In genomic region chr10:70926215-70927000, GRCh38 we compare ENCODE assay signal across 1 cellular context.
TF ChIP-seq lines count a peak whose summit lies in the region.

No MANE protein-coding gene starts in this region.

TF ChIP-seq in HepG2, 621 proteins besides CTCF, POLR2A, EP300 and RAD21:
- TF ChIP-seq, protein P1, sequence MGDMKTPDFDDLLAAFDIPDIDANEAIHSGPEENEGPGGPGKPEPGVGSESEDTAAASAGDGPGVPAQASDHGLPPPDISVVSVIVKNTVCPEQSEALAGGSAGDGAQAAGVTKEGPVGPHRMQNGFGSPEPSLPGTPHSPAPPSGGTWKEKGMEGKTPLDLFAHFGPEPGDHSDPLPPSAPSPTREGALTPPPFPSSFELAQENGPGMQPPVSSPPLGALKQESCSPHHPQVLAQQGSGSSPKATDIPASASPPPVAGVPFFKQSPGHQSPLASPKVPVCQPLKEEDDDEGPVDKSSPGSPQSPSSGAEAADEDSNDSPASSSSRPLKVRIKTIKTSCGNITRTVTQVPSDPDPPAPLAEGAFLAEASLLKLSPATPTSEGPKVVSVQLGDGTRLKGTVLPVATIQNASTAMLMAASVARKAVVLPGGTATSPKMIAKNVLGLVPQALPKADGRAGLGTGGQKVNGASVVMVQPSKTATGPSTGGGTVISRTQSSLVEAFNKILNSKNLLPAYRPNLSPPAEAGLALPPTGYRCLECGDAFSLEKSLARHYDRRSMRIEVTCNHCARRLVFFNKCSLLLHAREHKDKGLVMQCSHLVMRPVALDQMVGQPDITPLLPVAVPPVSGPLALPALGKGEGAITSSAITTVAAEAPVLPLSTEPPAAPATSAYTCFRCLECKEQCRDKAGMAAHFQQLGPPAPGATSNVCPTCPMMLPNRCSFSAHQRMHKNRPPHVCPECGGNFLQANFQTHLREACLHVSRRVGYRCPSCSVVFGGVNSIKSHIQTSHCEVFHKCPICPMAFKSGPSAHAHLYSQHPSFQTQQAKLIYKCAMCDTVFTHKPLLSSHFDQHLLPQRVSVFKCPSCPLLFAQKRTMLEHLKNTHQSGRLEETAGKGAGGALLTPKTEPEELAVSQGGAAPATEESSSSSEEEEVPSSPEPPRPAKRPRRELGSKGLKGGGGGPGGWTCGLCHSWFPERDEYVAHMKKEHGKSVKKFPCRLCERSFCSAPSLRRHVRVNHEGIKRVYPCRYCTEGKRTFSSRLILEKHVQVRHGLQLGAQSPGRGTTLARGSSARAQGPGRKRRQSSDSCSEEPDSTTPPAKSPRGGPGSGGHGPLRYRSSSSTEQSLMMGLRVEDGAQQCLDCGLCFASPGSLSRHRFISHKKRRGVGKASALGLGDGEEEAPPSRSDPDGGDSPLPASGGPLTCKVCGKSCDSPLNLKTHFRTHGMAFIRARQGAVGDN (CRISPR knock-in tag; IDR thresholded peaks at IDR 0.05), result 0 out of 2 replicates have a peak, but pooled peaks have one; percentile 3
- TF ChIP-seq, protein P2, sequence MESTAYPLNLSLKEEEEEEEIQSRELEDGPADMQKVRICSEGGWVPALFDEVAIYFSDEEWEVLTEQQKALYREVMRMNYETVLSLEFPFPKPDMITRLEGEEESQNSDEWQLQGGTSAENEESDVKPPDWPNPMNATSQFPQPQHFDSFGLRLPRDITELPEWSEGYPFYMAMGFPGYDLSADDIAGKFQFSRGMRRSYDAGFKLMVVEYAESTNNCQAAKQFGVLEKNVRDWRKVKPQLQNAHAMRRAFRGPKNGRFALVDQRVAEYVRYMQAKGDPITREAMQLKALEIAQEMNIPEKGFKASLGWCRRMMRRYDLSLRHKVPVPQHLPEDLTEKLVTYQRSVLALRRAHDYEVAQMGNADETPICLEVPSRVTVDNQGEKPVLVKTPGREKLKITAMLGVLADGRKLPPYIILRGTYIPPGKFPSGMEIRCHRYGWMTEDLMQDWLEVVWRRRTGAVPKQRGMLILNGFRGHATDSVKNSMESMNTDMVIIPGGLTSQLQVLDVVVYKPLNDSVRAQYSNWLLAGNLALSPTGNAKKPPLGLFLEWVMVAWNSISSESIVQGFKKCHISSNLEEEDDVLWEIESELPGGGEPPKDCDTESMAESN (CRISPR knock-in tag; conservative IDR thresholded peaks at IDR 0.05), result no peak
TF ChIP-seq in HepG2: peak in this region for 1.
